Comparison of ENCODE assay signal across 10 cellular contexts in the genomic region with DNA sequence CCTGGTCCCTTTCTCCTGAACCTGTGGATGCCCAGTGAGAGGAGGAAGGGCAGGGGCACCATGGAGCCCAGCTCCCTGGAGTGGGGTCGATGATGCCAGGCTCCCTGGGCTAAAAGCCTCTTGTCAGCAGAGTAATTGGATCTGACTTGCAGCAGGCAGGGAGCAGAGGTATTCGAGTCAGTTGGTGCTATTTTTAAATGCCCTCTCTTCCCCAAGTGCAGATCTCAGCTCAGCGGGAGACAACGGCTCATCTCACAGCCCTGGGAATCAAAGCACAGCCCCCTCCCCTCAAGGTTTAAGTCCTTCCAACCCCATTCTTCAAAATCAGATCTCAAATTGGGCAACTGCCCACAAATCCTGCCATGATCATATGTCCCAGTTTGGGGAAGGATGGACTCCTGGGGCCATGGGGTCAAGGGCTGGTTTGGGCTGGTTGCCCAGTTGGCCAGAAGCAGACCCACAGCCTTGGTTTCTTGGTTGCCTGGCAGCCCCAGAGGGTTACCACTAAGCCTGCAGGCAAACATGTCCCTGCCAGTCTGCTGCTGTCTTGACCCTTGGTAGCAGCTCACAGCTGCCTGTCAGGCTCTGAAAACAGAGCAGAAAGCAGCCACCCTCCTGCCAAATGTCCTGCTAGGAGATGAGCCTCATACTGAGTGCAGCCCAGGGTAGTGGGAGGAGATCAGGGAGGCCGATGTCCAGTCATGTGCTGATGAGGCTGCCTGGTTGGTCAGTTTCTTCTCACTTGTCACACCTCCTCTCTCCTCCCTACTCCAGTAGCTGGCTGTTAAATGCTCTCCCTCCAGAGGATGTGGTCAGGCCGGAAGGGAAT.
DNase-seq lines count a peak whose midpoint lies in the region; ATAC-seq and TF ChIP-seq lines count a peak whose summit lies in the region.
"Had no signal": no experiment of that assay in that cellular context is flagged by ENCODE, and none has a peak within 500 bp of the region (broad histone marks: within the 10 kb centered on the region; RNA-seq: fewer than 3 reads in every experiment).

No MANE protein-coding gene starts in this region.

- intact Hi-C loops in tibial artery (cut with DNase I; ENCODE audit: low total_unique reads): no loop called here

- DNase-seq in NCI-H510A treated with DMSO at 0.1 percent for 48 hours (lab: John Stamatoyannopoulos, UW) (peak; percentile 44), NCI-H510A (lab: John Stamatoyannopoulos, UW) (no peak), adipocyte (ENCODE audit: low read depth) (peak; percentile 33), kidney tubule cell (ENCODE audit: low spot score) (peak; percentile 23), tibial artery (no peak), HEK293T (ENCODE audit: extremely low spot score) (no peak), T-helper 1 cell (no peak)

- H3K4me3 ChIP-seq in adipocyte (ENCODE audit: low read length) (no peak overlapping the region), tibial artery (no peak overlapping the region)
- H3K4me3 ChIP-seq: ascending aorta had no signal

- POLR2A ChIA-PET in HEK293T (lab: Yijun Ruan, JAX): no interaction called here

- H3K27me3 ChIP-seq in adipocyte (replicated peaks; ENCODE audit: control insufficient read depth, insufficient read depth, low read length) (peaks cover 23% of the 10 kb centered on the region), tibial artery (no peaks in the 10 kb centered on the region)
- H3K27me3 ChIP-seq: ascending aorta had no signal

- H3K9me3 ChIP-seq in adipocyte (ENCODE audit: control insufficient read depth, low read length): no peaks in the 10 kb centered on the region
- no peaks in the 10 kb centered on the region for H3K9me3 ChIP-seq in tibial artery
- H3K9me3 ChIP-seq: ascending aorta had no signal

- H3K36me3 ChIP-seq in adipocyte (ENCODE audit: control insufficient read depth, insufficient read depth, low read length, severe bottlenecking): no peaks in the 10 kb centered on the region
- no peaks in the 10 kb centered on the region for H3K36me3 ChIP-seq in tibial artery
- H3K36me3 ChIP-seq: ascending aorta had no signal

- ATAC-seq in HG02973 (IDR thresholded peaks at IDR 0.05; ENCODE audit: unreplicated experiment): no peak

- H3K9ac ChIP-seq in adipocyte (ENCODE audit: low read length): no peak overlapping the region

- peaks cover 24% of the 10 kb centered on the region for H3K4me1 ChIP-seq in adipocyte (ENCODE audit: control insufficient read depth, insufficient read depth, low read length)
- H3K4me1 ChIP-seq in tibial artery: peaks cover 0 to 39% (median 31%) of the 10 kb centered on the region in 4 donors

- CTCF ChIA-PET in HEK293T (lab: Yijun Ruan, JAX): no interaction called here

- no peak for TF ChIP-seq CTCF in tibial artery (IDR thresholded peaks at IDR 0.05)

- H3K27ac ChIP-seq in tibial artery: peak overlapping the region; percentile 3 to 6
- H3K27ac ChIP-seq: ascending aorta, VCaP had no signal

TF ChIP-seq in HEK293T, 16 proteins besides CTCF, POLR2A, EP300 and RAD21:
- TF ChIP-seq LEF1 (IDR thresholded peaks at IDR 0.05; ENCODE audit: borderline replicate concordance) (no peak), FOXA1 (IDR thresholded peaks at IDR 0.05) (no peak), FOXM1 (IDR thresholded peaks at IDR 0.05; ENCODE audit: borderline replicate concordance) (no peak), L3MBTL2 (conservative IDR thresholded peaks at IDR 0.05) (no peak), NFRKB (IDR thresholded peaks at IDR 0.05) (no peak), TARDBP (IDR thresholded peaks at IDR 0.05) (no peak), CTBP1 (IDR thresholded peaks at IDR 0.05; ENCODE audit: borderline replicate concordance) (no peak), ARNT (IDR thresholded peaks at IDR 0.05) (no peak), BHLHE40 (IDR thresholded peaks at IDR 0.05; ENCODE audit: borderline replicate concordance) (no peak), SP1 (IDR thresholded peaks at IDR 0.05) (no peak), SUZ12 (IDR thresholded peaks at IDR 0.05) (no peak), HDGF (IDR thresholded peaks at IDR 0.05; ENCODE audit: borderline replicate concordance) (no peak), PKNOX1 (IDR thresholded peaks at IDR 0.05) (no peak)

Comparison
In these comparisons a context has a peak if more than half of its experiments do, and no peak if none do; other contexts are left out.
1. DNase-seq: peak in NCI-H510A treated with DMSO at 0.1 percent for 48 hours (single experiment), adipocyte (single experiment) and kidney tubule cell (single experiment); none in NCI-H510A (single experiment), tibial artery (0 of 2), HEK293T (single experiment) and T-helper 1 cell (0 of 5).